In genomic region chr11:65645710-65646109, GRCh38 we compare ENCODE assay signal across 13 cellular contexts. TPM values are rescaled to one million over a fixed set of nuclear protein-coding genes. Genes with fewer than 3 reads are reported as not detected.
A peak's percentile ranks its signal among the peaks of the same experiment; 100 is the strongest.
DNase-seq lines count a peak whose midpoint lies in the region; ATAC-seq and TF ChIP-seq lines count a peak whose summit lies in the region.
"Had no signal": no experiment of that assay in that cellular context is flagged by ENCODE, and none has a peak within 500 bp of the region (broad histone marks: within the 10 kb centered on the region; RNA-seq: fewer than 3 reads in every experiment).

No MANE protein-coding gene starts in this region.

- no peak overlapping the region for H2BK15ac ChIP-seq in IMR-90 (ENCODE audit: low read depth, low read length)

- peaks cover 0 to 39% of the 10 kb centered on the region in 2 experiments; a peak in 3 of 4 replicates for H3K79me1 ChIP-seq in IMR-90 (ENCODE audit: low read depth in 1 of 2, low read length in 2 of 2)

- CTCF ChIA-PET in IMR-90 (lab: Yijun Ruan, JAX), result no interaction called here

- 0 out of 4 replicates have a peak overlapping the region, but pooled peaks of 1 of the 2 experiments have one; percentile 16 for H4K8ac ChIP-seq in IMR-90 (ENCODE audit: low read depth in 2 of 2, low read length in 2 of 2)

- no peak overlapping the region; the same call in 1 of the 2 replicates for H4K91ac ChIP-seq in IMR-90 (ENCODE audit: insufficient read depth, low read depth, low read length)

- no peak overlapping the region; the same call in 1 of the 2 replicates for H2BK120ac ChIP-seq in IMR-90 (ENCODE audit: low read depth, low read length)

- no peak overlapping the region for H3K56ac ChIP-seq in IMR-90 (ENCODE audit: extremely low read depth, insufficient read depth, low read length)

- H3K23ac ChIP-seq in IMR-90 (ENCODE audit: low read depth, low read length), result no peak overlapping the region

- dilution Hi-C loops in IMR-90 (cut with HindIII; ENCODE audit: low sequenced_read_pairs, unreplicated experiment), result no loop called here

- BruUV-seq in IMR-90 (replicated peaks; lab: Mats Ljungman, UMichigan), result no TSS peak

- TF ChIP-seq POLR2A in IMR-90 (IDR thresholded peaks at IDR 0.05; ENCODE audit: low read depth, low read length), result no peak

- no peak overlapping the region for H3K4me2 ChIP-seq in IMR-90 (ENCODE audit: low read depth, low read length)

- H4K20me1 ChIP-seq in IMR-90 (ENCODE audit: insufficient read depth, low read length), result peaks cover 13% of the 10 kb centered on the region; the same call in 1 of the 2 replicates

- no peaks in the 10 kb centered on the region for H3K9me3 ChIP-seq in IMR-90 (ENCODE audit: control insufficient read depth, insufficient read depth, low read length)
- no peaks in the 10 kb centered on the region for H3K9me3 ChIP-seq in neutrophil

- TF ChIP-seq CTCF in IMR-90 (conservative IDR thresholded peaks at IDR 0.05; ENCODE audit: low read depth, low read length), result no peak
- no peak for TF ChIP-seq CTCF in cardiac fibroblast (IDR thresholded peaks at IDR 0.05; ENCODE audit: low read depth, low read length)
- TF ChIP-seq CTCF in neutrophil (IDR thresholded peaks at IDR 0.05), result no peak

- peak overlapping the region; percentile 69; the same call in 1 of the 2 replicates for H2AK5ac ChIP-seq in IMR-90 (ENCODE audit: low read depth, low read length)

- no peak overlapping the region for H2BK20ac ChIP-seq in IMR-90 (ENCODE audit: low read depth, low read length)

- H3K36me3 ChIP-seq in IMR-90 (ENCODE audit: control insufficient read depth, insufficient read depth, low read length), result peaks cover 17% of the 10 kb centered on the region
- H3K36me3 ChIP-seq in neutrophil, result peaks cover 97% of the 10 kb centered on the region

- intact Hi-C loops in IMR-90 (cut with micrococcal nuclease), result no loop called here

- peaks cover 14% of the 10 kb centered on the region for H3K9me1 ChIP-seq in IMR-90 (ENCODE audit: insufficient read depth, low read length)

- H3K27ac ChIP-seq in IMR-90 (ENCODE audit: insufficient read depth, low read length), result no peak overlapping the region
- peak overlapping the region; percentile 100 for H3K27ac ChIP-seq in neutrophil

- H2AFZ ChIP-seq in IMR-90 (replicated peaks; ENCODE audit: low read length, poor library complexity), result peak overlapping the region; percentile 62

- H3K27me3 ChIP-seq in IMR-90 (ENCODE audit: control insufficient read depth, insufficient read depth, low read length) (no peaks in the 10 kb centered on the region), neutrophil (no peaks in the 10 kb centered on the region)

- H3K9ac ChIP-seq in IMR-90 (ENCODE audit: low read depth, low read length), result no peak overlapping the region

- H3K4ac ChIP-seq in IMR-90 (ENCODE audit: low read depth, low read length), result no peak overlapping the region; the same call in 1 of the 2 replicates

- H3K4me3 ChIP-seq in IMR-90 (ENCODE audit: insufficient read depth, low read depth, low read length), result no peak overlapping the region
- H3K4me3 ChIP-seq in cardiac fibroblast (replicated peaks in 1 of 2; ENCODE audit: low read depth in 2 of 2, low read length in 2 of 2), result no peak overlapping the region
- no peak overlapping the region for H3K4me3 ChIP-seq in neutrophil (ENCODE audit: low read depth in 1 of 2, low read length in 1 of 2)

- no peak overlapping the region for H3K14ac ChIP-seq in IMR-90 (replicated peaks; ENCODE audit: low read depth, low read length)

- DNase-seq in IMR-90 (peak; percentile 55), cardiac fibroblast (ENCODE audit: low read depth in 2 of 2) (peak; percentile 14 to 53), NCI-H1105 (lab: John Stamatoyannopoulos, UW) (no peak), NCI-H2196 (lab: John Stamatoyannopoulos, UW; ENCODE audit: unreplicated experiment) (no peak), cerebellar cortex (ENCODE audit: low spot score) (no peak)
- DNase-seq: activated CD8-positive, alpha-beta memory T cell treated with anti-CD3 and anti-CD28 coated beads, Interleukin-2, amount 50 U/mL, for 4 hours; H9; NCI-H2107; stimulated activated CD4-positive, alpha-beta T cell treated with anti-CD3 and anti-CD28 coated beads, Interleukin-4, amount 100 ng/mL, for 24 hours; substantia nigra had no signal

- POLR2A ChIA-PET in IMR-90 (lab: Charles Lee; ENCODE audit: unreplicated experiment), result no interaction called here

- H4K5ac ChIP-seq in IMR-90 (ENCODE audit: low read depth, low read length), result no peak overlapping the region

- in situ Hi-C loops in IMR-90 (cut with MboI; ENCODE audit: low sequenced_read_pairs), result no loop called here

- no CpG with 5 or more reads among the region's 10 CpGs for WGBS in IMR-90 (ENCODE audit: extremely low coverage in 2 of 2, insufficient read length in 1 of 2), 2 experiments

- no peak for ATAC-seq in IMR-90 (ENCODE audit: low read depth)
- ATAC-seq: esophagus mucosa had no signal

- H3K4me1 ChIP-seq in IMR-90 (ENCODE audit: control insufficient read depth, insufficient read depth, low read length) (peaks cover 8% of the 10 kb centered on the region), neutrophil (ENCODE audit: control insufficient read depth in 1 of 2, insufficient read depth in 1 of 2, low read depth in 1 of 2, low read length in 1 of 2) (peaks cover 33 to 38% of the 10 kb centered on the region in 2 experiments)

- H2BK5ac ChIP-seq in IMR-90 (ENCODE audit: low read depth, low read length, poor library complexity, severe bottlenecking), result peak overlapping the region; percentile 43

- H3K18ac ChIP-seq in IMR-90 (ENCODE audit: low read depth, low read length), result no peak overlapping the region

- H2AK9ac ChIP-seq in IMR-90 (replicated peaks; ENCODE audit: low read depth, low read length, poor library complexity), result peak overlapping the region; percentile 88

- no peak for TF ChIP-seq RAD21 in IMR-90 (IDR thresholded peaks at IDR 0.05; ENCODE audit: low read length)

TF ChIP-seq in IMR-90, 13 proteins besides CTCF, POLR2A, EP300 and RAD21:
- TF ChIP-seq SMC3 (IDR thresholded peaks at IDR 0.05; ENCODE audit: low read depth, low read length) (no peak), USF2 (IDR thresholded peaks at IDR 0.05; ENCODE audit: low read depth, low read length) (peak; percentile 43; the same call in 1 of the 2 replicates)

RNA-seq across cellular contexts. Expression of gene SIPA1, which starts 7.8 kb away (rescaled TPM):
- 10.6 and 11.4 TPM in 2 replicates for total RNA-seq in IMR-90 (2012; rRNA removed)
- polyA plus RNA-seq in IMR-90 (2012; rRNA removed), result 39.7 and 44.3 TPM in 2 replicates
- polyA plus RNA-seq in IMR-90 (2012; cell fraction: cytosol; rRNA removed), result 22.9 and 41.1 TPM in 2 replicates
- 52.9 and 173 TPM in 2 replicates for polyA plus RNA-seq in IMR-90 (2012; cell fraction: nucleus; rRNA removed; ENCODE audit: low replicate concordance)

RNA-seq across cellular contexts. Expression of gene RELA, which starts 17.0 kb away (rescaled TPM):
- 8.6 and 8.9 TPM in 2 replicates for total RNA-seq in IMR-90 (2012; rRNA removed)
- polyA plus RNA-seq in IMR-90 (2012; rRNA removed), result 51.0 and 53.0 TPM in 2 replicates
- polyA plus RNA-seq in IMR-90 (2012; cell fraction: cytosol; rRNA removed), result 43.5 and 58.1 TPM in 2 replicates
- 107 and 159 TPM in 2 replicates for polyA plus RNA-seq in IMR-90 (2012; cell fraction: nucleus; rRNA removed; ENCODE audit: low replicate concordance)

RNA-seq across cellular contexts. Expression of gene PCNX3, which starts 30.1 kb away (rescaled TPM):
- total RNA-seq in IMR-90 (2012; rRNA removed), result 5.6 and 5.8 TPM in 2 replicates
- 33.2 and 40.4 TPM in 2 replicates for polyA plus RNA-seq in IMR-90 (2012; rRNA removed)
- polyA plus RNA-seq in IMR-90 (2012; cell fraction: cytosol; rRNA removed), result 20.0 and 31.2 TPM in 2 replicates
- 56.4 and 185 TPM in 2 replicates for polyA plus RNA-seq in IMR-90 (2012; cell fraction: nucleus; rRNA removed; ENCODE audit: low replicate concordance)

RNA-seq across cellular contexts. Expression of gene MAP3K11, which starts 31.7 kb away (rescaled TPM):
- 16.7 and 17.7 TPM in 2 replicates for total RNA-seq in IMR-90 (2012; rRNA removed)
- 37.5 and 52.0 TPM in 2 replicates for polyA plus RNA-seq in IMR-90 (2012; rRNA removed)
- 29.9 and 39.6 TPM in 2 replicates for polyA plus RNA-seq in IMR-90 (2012; cell fraction: cytosol; rRNA removed)
- 57.5 and 129 TPM in 2 replicates for polyA plus RNA-seq in IMR-90 (2012; cell fraction: nucleus; rRNA removed; ENCODE audit: low replicate concordance)

RNA-seq across cellular contexts. Expression of gene KCNK7, which starts 50.1 kb away (rescaled TPM):
- total RNA-seq in IMR-90 (2012; rRNA removed), result not detected in 2 replicates
- polyA plus RNA-seq in IMR-90 (2012; rRNA removed), result 0.09 and 0.34 TPM in 2 replicates
- polyA plus RNA-seq in IMR-90 (2012; cell fraction: cytosol; rRNA removed), result 0.08 and 0.13 TPM in 2 replicates
- 0.89 and 3.2 TPM in 2 replicates for polyA plus RNA-seq in IMR-90 (2012; cell fraction: nucleus; rRNA removed; ENCODE audit: low replicate concordance)
- total RNA-seq: kidney epithelial cell had no signal

Comparison
In these comparisons a context has a peak if more than half of its experiments do, and no peak if none do; other contexts are left out.
1. DNase-seq: peak in IMR-90 (single experiment) and cardiac fibroblast (2 of 2); none in NCI-H1105 (single experiment), NCI-H2196 (single experiment) and cerebellar cortex (single experiment).